1 cellular context compared by ENCODE assay signal in genomic region chr3:71908001-71908400, GRCh38.
TF ChIP-seq lines count a peak whose summit lies in the region.

No MANE protein-coding gene starts in this region.

TF ChIP-seq in GM23338, 12 proteins besides CTCF, POLR2A, EP300 and RAD21 (continued from another document):
- TF ChIP-seq ZNF462 (CRISPR knock-in tag; IDR thresholded peaks at IDR 0.05), result no peak
- no peak for TF ChIP-seq ZNF114 (CRISPR knock-in tag; IDR thresholded peaks at IDR 0.05)
- TF ChIP-seq POLR2AphosphoS5 (IDR thresholded peaks at IDR 0.05; ENCODE audit: low read depth), result no peak
- TF ChIP-seq NANOG (IDR thresholded peaks at IDR 0.05; ENCODE audit: borderline replicate concordance), result no peak
- no peak for TF ChIP-seq JUNB (IDR thresholded peaks at IDR 0.05; ENCODE audit: unreplicated experiment)
- no peak for TF ChIP-seq EZH2 (IDR thresholded peaks at IDR 0.05; ENCODE audit: low read depth, unreplicated experiment)
- TF ChIP-seq ZNF331 (CRISPR knock-in tag; IDR thresholded peaks at IDR 0.05; ENCODE audit: low read depth), result no peak
- no peak for TF ChIP-seq EZH2phosphoT487 (IDR thresholded peaks at IDR 0.05; ENCODE audit: unreplicated experiment)
- no peak for TF ChIP-seq STAT1 (IDR thresholded peaks at IDR 0.05; ENCODE audit: unreplicated experiment)
